ENCODE assay signal across 17 cellular contexts in genomic region chr2:85212846-85213245, GRCh38.
DNase-seq lines count a peak whose midpoint lies in the region; ATAC-seq and TF ChIP-seq lines count a peak whose summit lies in the region.
"Had no signal": no experiment of that assay in that cellular context is flagged by ENCODE, and none has a peak within 500 bp of the region (broad histone marks: within the 10 kb centered on the region; RNA-seq: fewer than 3 reads in every experiment).

No MANE protein-coding gene starts in this region.

- peaks cover 25% of the 10 kb centered on the region for H3K4me1 ChIP-seq in psoas muscle
- peaks cover 20% of the 10 kb centered on the region for H3K4me1 ChIP-seq in ovary (ENCODE audit: insufficient read depth)
- H3K4me1 ChIP-seq: Caco-2 had no signal

- H3K27ac ChIP-seq in psoas muscle (peak overlapping the region; percentile 86), ovary (no peak overlapping the region)
- H3K27ac ChIP-seq: BLaER1 had no signal

- H3K27me3 Mint-ChIP-seq in nephron (ENCODE audit: low read depth), result no peaks in the 10 kb centered on the region

- H3K4me3 Mint-ChIP-seq in nephron, result no peak overlapping the region
- H3K4me3 Mint-ChIP-seq: HFFc6 had no signal

- H3K9me3 ChIP-seq in psoas muscle (no peaks in the 10 kb centered on the region), ovary (no peaks in the 10 kb centered on the region)
- H3K9me3 ChIP-seq: BLaER1, Caco-2 had no signal

- H3K9me3 Mint-ChIP-seq in nephron, result no peaks in the 10 kb centered on the region
- H3K9me3 Mint-ChIP-seq: CD8-positive, alpha-beta memory T cell; HFFc6 had no signal

- no peak for TF ChIP-seq POLR2A in ovary (IDR thresholded peaks at IDR 0.05)

- no peak for TF ChIP-seq EP300 in ovary (IDR thresholded peaks at IDR 0.05)

- peak overlapping the region; percentile 36 for H3K4me3 ChIP-seq in psoas muscle
- H3K4me3 ChIP-seq in ovary, result no peak overlapping the region
- H3K4me3 ChIP-seq: BLaER1 had no signal

- H3K36me3 Mint-ChIP-seq in nephron (ENCODE audit: low read depth), result no peaks in the 10 kb centered on the region
- H3K36me3 Mint-ChIP-seq: CD8-positive, alpha-beta memory T cell had no signal

- H3K27ac Mint-ChIP-seq in nephron, result peak overlapping the region in 2 of 3 experiments; percentile 7 to 97
- H3K27ac Mint-ChIP-seq: HFFc6 had no signal

- intact Hi-C loops in left ventricle myocardium superior (cut with micrococcal nuclease), result no loop called here
- intact Hi-C loops in Right ventricle myocardium superior (cut with DNase I), result no loop called here
- intact Hi-C loops in psoas muscle (cut with DNase I), result no loop called here
- intact Hi-C loops in ovary (cut with DNase I), result no loop called here

- ATAC-seq in left ventricle myocardium superior (peak; percentile 22), Right ventricle myocardium superior (ENCODE audit: poor library complexity) (no peak), psoas muscle (peak in 2 of 4 donors; percentile 31 to 32), GM18858 (IDR thresholded peaks at IDR 0.05; ENCODE audit: unreplicated experiment) (no peak), HG03460 (IDR thresholded peaks at IDR 0.05; ENCODE audit: unreplicated experiment) (no peak)

- DNase-seq in left ventricle myocardium superior (no peak), Right ventricle myocardium superior (no peak), psoas muscle (no peak), ovary (no peak)
- DNase-seq in activated CD4-positive, CD25-positive, alpha-beta regulatory T cell (lab: John Stamatoyannopoulos, UW), result no peak
- DNase-seq: 8988T; AML-193; Caco-2; CD8-positive, alpha-beta memory T cell; DND-41; GDM1; HCEC 1CT; HFFc6 had no signal

- H3K27me3 ChIP-seq in psoas muscle (ENCODE audit: insufficient read depth in 3 of 3, low read length in 2 of 3), result no peaks in the 10 kb centered on the region
- H3K27me3 ChIP-seq in ovary, result no peaks in the 10 kb centered on the region
- H3K27me3 ChIP-seq: BLaER1 had no signal

- H3K36me3 ChIP-seq in psoas muscle (ENCODE audit: insufficient read depth in 1 of 2, low read depth in 1 of 2) (no peaks in the 10 kb centered on the region), ovary (no peaks in the 10 kb centered on the region)
- H3K36me3 ChIP-seq: BLaER1 had no signal

- peaks cover 86% of the 10 kb centered on the region for H3K4me1 Mint-ChIP-seq in nephron
- H3K4me1 Mint-ChIP-seq: CD8-positive, alpha-beta memory T cell had no signal

- WGBS in psoas muscle, 3 donors, result 70 to 80% (median 70%) methylated on average over 4 of the region's 4 CpGs
- 86 to 93% (median 92%) methylated on average over 4 of the region's 4 CpGs for WGBS in ovary, 3 donors

- TF ChIP-seq CTCF in nephron (IDR thresholded peaks at IDR 0.05; ENCODE audit: unreplicated experiment in 3 of 3) (no peak), psoas muscle (IDR thresholded peaks at IDR 0.05) (no peak), ovary (IDR thresholded peaks at IDR 0.05) (no peak)
